In the genomic region with DNA sequence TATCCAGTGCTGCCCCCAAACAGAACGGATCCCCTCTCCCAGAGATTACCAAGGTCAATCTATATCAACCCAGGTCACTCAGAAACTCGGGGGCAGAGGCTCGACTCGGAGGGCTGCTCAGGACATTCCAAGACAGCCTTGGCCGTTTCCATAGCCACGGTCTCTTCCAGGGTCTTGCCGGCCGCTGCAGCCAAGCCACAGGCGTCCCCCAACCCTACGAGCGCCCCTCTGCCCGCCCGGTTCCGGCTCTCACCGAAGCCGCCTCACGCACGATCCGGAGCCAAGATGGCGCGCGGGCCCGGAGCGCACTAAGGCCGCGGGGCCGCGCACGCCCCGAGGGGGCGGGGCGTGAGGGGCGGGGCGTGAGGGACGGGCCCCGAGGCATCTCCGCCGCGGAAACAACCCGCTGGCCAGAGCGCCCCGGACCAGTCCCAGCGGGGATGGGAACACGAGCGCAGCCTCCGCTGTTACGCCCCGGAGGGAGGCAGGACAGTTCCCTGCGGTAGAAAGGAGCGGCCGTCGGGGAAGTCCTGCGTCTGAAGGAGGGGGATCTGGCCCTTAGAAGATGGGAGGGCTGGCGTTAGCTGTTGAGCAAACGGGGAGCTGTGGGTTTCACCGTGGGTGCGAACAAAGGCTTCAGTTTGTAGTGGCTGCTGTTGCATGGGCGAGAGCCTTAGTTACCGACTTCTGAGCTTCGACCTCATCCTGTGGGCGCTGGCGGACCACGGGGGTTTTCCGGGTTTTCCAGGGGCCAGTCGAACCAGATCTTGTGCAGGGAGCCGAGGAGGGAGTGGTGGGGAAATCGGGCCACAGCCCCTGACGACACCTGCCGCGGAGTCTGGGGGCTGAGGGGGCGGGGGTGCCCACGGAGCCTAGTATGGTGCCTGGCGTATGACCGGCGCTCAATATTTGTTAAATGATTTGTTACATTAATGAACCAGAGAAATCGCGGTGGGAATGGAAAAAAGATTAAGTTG, we compare ENCODE assay signal across 8 cellular contexts. TPM values are rescaled to one million over a fixed set of nuclear protein-coding genes. Genes with fewer than 3 reads are reported as not detected.
DNase-seq lines count a peak whose midpoint lies in the region; ATAC-seq and TF ChIP-seq lines count a peak whose summit lies in the region.

A gene with protein sequence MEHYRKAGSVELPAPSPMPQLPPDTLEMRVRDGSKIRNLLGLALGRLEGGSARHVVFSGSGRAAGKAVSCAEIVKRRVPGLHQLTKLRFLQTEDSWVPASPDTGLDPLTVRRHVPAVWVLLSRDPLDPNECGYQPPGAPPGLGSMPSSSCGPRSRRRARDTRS (minus strand): TSS at position 287 of the 977 bp plus-strand sequence. CDS start 801 bp downstream, outside the sequence.

- ATAC-seq in GM21825 (IDR thresholded peaks at IDR 0.05; ENCODE audit: unreplicated experiment): peak; percentile 87

- no peak for TF ChIP-seq EP300 in ovary (IDR thresholded peaks at IDR 0.05)

- no peak for TF ChIP-seq CTCF in ovary (IDR thresholded peaks at IDR 0.05)

- WGBS in ovary, 3 donors: 0 to 1% (median 1%) methylated on average over 51 to 77 of the region's 77 CpGs
- WGBS in thymus: under 1% methylated on average over 77 of the region's 77 CpGs

- H3K27ac ChIP-seq in ovary (peak within 1 kb of the TSS; percentile 61 to 82), thymus (ENCODE audit: low read depth) (peak within 1 kb of the TSS; percentile 85)

- H3K9me3 ChIP-seq in ovary: no peaks in the 10 kb centered on the region
- H3K9me3 ChIP-seq in thymus (ENCODE audit: control insufficient read depth): no peaks in the 10 kb centered on the region

- DNase-seq in ELR (ENCODE audit: low read depth) (peak; percentile 90), LHCN-M2 (ENCODE audit: low read depth) (peak; percentile 83), SKM-1 treated with dmso at 0.1 percent for 144 hours (lab: John Stamatoyannopoulos, UW; ENCODE audit: unreplicated experiment) (peak; percentile 71), head of caudate nucleus (peak; percentile 53 to 94 (median 87)), ovary (peak; percentile 84 to 89 (median 87))
- DNase-seq in activated naive CD8-positive, alpha-beta T cell treated with anti-CD3 and anti-CD28 coated beads for 36 hours: peak; percentile 91

- peak within 1 kb of the TSS; percentile 90 for H3K27ac Mint-ChIP-seq in activated naive CD8-positive, alpha-beta T cell treated with anti-CD3 and anti-CD28 coated beads for 36 hours

- H3K4me3 Mint-ChIP-seq in activated naive CD8-positive, alpha-beta T cell treated with anti-CD3 and anti-CD28 coated beads for 36 hours: peak within 1 kb of the TSS; percentile 92

- peak; percentile 76 for TF ChIP-seq POLR2A in ovary (IDR thresholded peaks at IDR 0.05)

- no peaks in the 10 kb centered on the region for H3K27me3 ChIP-seq in ovary
- no peaks in the 10 kb centered on the region for H3K27me3 ChIP-seq in thymus (ENCODE audit: control insufficient read depth, insufficient read depth)

- H3K36me3 Mint-ChIP-seq in activated naive CD8-positive, alpha-beta T cell treated with anti-CD3 and anti-CD28 coated beads for 36 hours: peaks cover 20% of the 10 kb centered on the region

- H3K36me3 ChIP-seq in ovary: no peaks in the 10 kb centered on the region
- peaks cover 20% of the 10 kb centered on the region for H3K36me3 ChIP-seq in thymus (ENCODE audit: control insufficient read depth, insufficient read depth)

- no peaks in the 10 kb centered on the region for H3K27me3 Mint-ChIP-seq in activated naive CD8-positive, alpha-beta T cell treated with anti-CD3 and anti-CD28 coated beads for 36 hours

- H3K4me3 ChIP-seq in ovary (peak within 1 kb of the TSS; percentile 64), thymus (ENCODE audit: low read length) (peak within 1 kb of the TSS; percentile 77)

- peaks cover 19% of the 10 kb centered on the region for H3K4me1 Mint-ChIP-seq in activated naive CD8-positive, alpha-beta T cell treated with anti-CD3 and anti-CD28 coated beads for 36 hours

- H3K4me1 ChIP-seq in ovary (ENCODE audit: insufficient read depth): peaks cover 9% of the 10 kb centered on the region
- H3K4me1 ChIP-seq in thymus (ENCODE audit: control insufficient read depth, insufficient read depth, low read length): peaks cover 5% of the 10 kb centered on the region

- intact Hi-C loops in head of caudate nucleus (cut with DNase I) (no loop called here), ovary (cut with DNase I) (no loop called here)

- H3K9me3 Mint-ChIP-seq in activated naive CD8-positive, alpha-beta T cell treated with anti-CD3 and anti-CD28 coated beads for 36 hours: no peaks in the 10 kb centered on the region

RNA-seq across cellular contexts. Expression of the gene that starts here (rescaled TPM):
- total RNA-seq in LHCN-M2 (2014; rRNA removed): 31.7 and 34.0 TPM in 2 replicates
- polyA plus RNA-seq in LHCN-M2 (2012): 35.8 TPM
- total RNA-seq in activated naive CD8-positive, alpha-beta T cell treated with anti-CD3 and anti-CD28 coated beads for 36 hours: 10 to 100 TPM; 31.6 to 34.6 TPM
- 10 to 100 TPM; 14.4 to 26.0 (median 20.6) TPM for total RNA-seq in ovary
- polyA plus RNA-seq in ovary: 10 to 100 TPM in 1 of 2 donors, 1 to 10 TPM in 1; 5.4 to 28.8 TPM
- 40.8 TPM for polyA plus RNA-seq in thymus

Comparison
In these comparisons a context has a peak if more than half of its experiments do, and no peak if none do; other contexts are left out.
1. Peak in every context shown above with its lines: DNase-seq, ATAC-seq, H3K4me3 ChIP-seq and H3K27ac ChIP-seq.